8 cellular contexts compared by ENCODE assay signal in genomic region chr5:77491783-77492652, GRCh38. TPM values are rescaled to one million over a fixed set of nuclear protein-coding genes. Genes with fewer than 3 reads are reported as not detected.
DNase-seq lines count a peak whose midpoint lies in the region; ATAC-seq, FAIRE-seq and TF ChIP-seq lines count a peak whose summit lies in the region.

WDR41 (minus strand) TSS chr5:77492316; CDS start chr5:77492220, 96 bp downstream.

- H3K4me2 ChIP-seq in SU-DHL-6 (ENCODE audit: low read depth, low read length, poor library complexity, severe bottlenecking): peak within 1 kb of the TSS; percentile 100

- H3K27me3 ChIP-seq in SU-DHL-6 (ENCODE audit: low read length) (no peaks in the 10 kb centered on the region), pancreas (no peaks in the 10 kb centered on the region), tibial artery (peaks cover 0 to 4% of the 10 kb centered on the region in 2 donors)

- DNase-seq in NCI-H1105 (lab: John Stamatoyannopoulos, UW) (peak; percentile 60), Right ventricle myocardium inferior (ENCODE audit: missing footprints) (peak; percentile 97), pancreas (peak; percentile 87 to 97 (median 92)), tibial artery (peak; percentile 94 to 96)
- peak; percentile 93 for DNase-seq in activated naive CD8-positive, alpha-beta T cell treated with anti-CD3 and anti-CD28 coated beads, Interleukin-2, amount 10 ng/mL, durations not matched to agents 7 days and 5 days

- no peaks in the 10 kb centered on the region for H3K9me3 Mint-ChIP-seq in activated naive CD8-positive, alpha-beta T cell treated with anti-CD3 and anti-CD28 coated beads, Interleukin-2, amount 10 ng/mL, durations not matched to agents 7 days and 5 days

- H3K4me1 ChIP-seq in pancreas: peaks cover 4 to 9% (median 5%) of the 10 kb centered on the region in 3 donors
- H3K4me1 ChIP-seq in tibial artery: peaks cover 0 to 15% (median 3%) of the 10 kb centered on the region in 4 donors

- peak; percentile 92 for TF ChIP-seq CTCF in GM12872 (IDR thresholded peaks at IDR 0.05; ENCODE audit: insufficient read depth, low read depth, low read length)
- peak; percentile 77 for TF ChIP-seq CTCF in SU-DHL-6 (IDR thresholded peaks at IDR 0.05; ENCODE audit: insufficient read depth, low read length, poor library complexity, severe bottlenecking)
- peak; percentile 90 to 97 (median 94) for TF ChIP-seq CTCF in pancreas (IDR thresholded peaks at IDR 0.05)
- peak; percentile 93 to 95 for TF ChIP-seq CTCF in tibial artery (IDR thresholded peaks at IDR 0.05)

- no peak for FAIRE-seq in pancreas (lab: Jason Lieb, UNC)

- peaks cover 8% of the 10 kb centered on the region for H3K36me3 Mint-ChIP-seq in activated naive CD8-positive, alpha-beta T cell treated with anti-CD3 and anti-CD28 coated beads, Interleukin-2, amount 10 ng/mL, durations not matched to agents 7 days and 5 days

- H3K4me3 ChIP-seq in SU-DHL-6 (ENCODE audit: insufficient read depth, low read length, poor library complexity, severe bottlenecking) (peak within 1 kb of the TSS; percentile 98), pancreas (peak within 1 kb of the TSS; percentile 51 to 82 (median 72)), tibial artery (peak within 1 kb of the TSS; percentile 86 to 92)

- H3K27ac ChIP-seq in SU-DHL-6 (ENCODE audit: low read depth, low read length): peak within 1 kb of the TSS; percentile 91
- H3K27ac ChIP-seq in pancreas: peak within 1 kb of the TSS; percentile 84 to 93 (median 88)
- peak within 1 kb of the TSS; percentile 96 to 97 for H3K27ac ChIP-seq in tibial artery

- peaks cover 23% of the 10 kb centered on the region for H3K4me1 Mint-ChIP-seq in activated naive CD8-positive, alpha-beta T cell treated with anti-CD3 and anti-CD28 coated beads, Interleukin-2, amount 10 ng/mL, durations not matched to agents 7 days and 5 days

- ATAC-seq in HG02642 (IDR thresholded peaks at IDR 0.05; ENCODE audit: poor library complexity, unreplicated experiment): peak; percentile 94
- peak; percentile 88 for ATAC-seq in activated naive CD8-positive, alpha-beta T cell treated with anti-CD3 and anti-CD28 coated beads, Interleukin-2, amount 10 ng/mL, durations not matched to agents 7 days and 5 days (ENCODE audit: low read depth)
- peak; percentile 97 for ATAC-seq in Right ventricle myocardium inferior
- ATAC-seq in pancreas: peak; percentile 92 to 95 (median 94)

- H3K27ac Mint-ChIP-seq in activated naive CD8-positive, alpha-beta T cell treated with anti-CD3 and anti-CD28 coated beads, Interleukin-2, amount 10 ng/mL, durations not matched to agents 7 days and 5 days: peak within 1 kb of the TSS; percentile 96

- peak within 1 kb of the TSS; percentile 95 for H2AFZ ChIP-seq in SU-DHL-6 (ENCODE audit: low read depth, low read length, severe bottlenecking)

- H3K9ac ChIP-seq in SU-DHL-6 (ENCODE audit: low read length): peak within 1 kb of the TSS; percentile 99

- peaks cover 8% of the 10 kb centered on the region for H3K36me3 ChIP-seq in SU-DHL-6 (ENCODE audit: low read length)
- H3K36me3 ChIP-seq in pancreas: no peaks in the 10 kb centered on the region
- H3K36me3 ChIP-seq in tibial artery: peaks cover 0 to 7% (median 0%) of the 10 kb centered on the region in 3 donors

- POLR2A ChIA-PET in activated naive CD8-positive, alpha-beta T cell treated with anti-CD3 and anti-CD28 coated beads, Interleukin-2, amount 10 ng/mL, durations not matched to agents 7 days and 5 days (lab: Charles Lee): interaction anchor here (0.5 to 1.7 kb wide), 15 partner anchors 8 to 1166 kb away, joined by 3 to 6 read pairs (median 3); partner anchors contain the start of genes AGGF1, AP3B1, SCAMP1 and TBCA

- no peaks in the 10 kb centered on the region for H3K9me2 ChIP-seq in SU-DHL-6 (replicated peaks; ENCODE audit: insufficient read depth, low read length)

- intact Hi-C loops in Right ventricle myocardium inferior (cut with DNase I): loop anchor here (2.0 to 10.0 kb wide), 3 partner anchors 347 to 627 kb away; partner anchors contain the start of gene ZBED3
- intact Hi-C loops in pancreas (cut with DNase I): loop anchor here in 1 of 3 donors (10.0 kb wide), 1 partner anchor 347 kb away; no protein-coding TSS in a partner anchor
- intact Hi-C loops in tibial artery (cut with DNase I; ENCODE audit: low total_unique reads): loop anchor here (5.0 kb wide), 2 partner anchors 350 to 415 kb away; no protein-coding TSS in a partner anchor

- 1% methylated on average over 71 to 90 of the region's 90 CpGs for WGBS in pancreas, 2 donors

- H3K27me3 Mint-ChIP-seq in activated naive CD8-positive, alpha-beta T cell treated with anti-CD3 and anti-CD28 coated beads, Interleukin-2, amount 10 ng/mL, durations not matched to agents 7 days and 5 days: no peaks in the 10 kb centered on the region

- H3K4me3 Mint-ChIP-seq in activated naive CD8-positive, alpha-beta T cell treated with anti-CD3 and anti-CD28 coated beads, Interleukin-2, amount 10 ng/mL, durations not matched to agents 7 days and 5 days: peak within 1 kb of the TSS; percentile 93

- no peaks in the 10 kb centered on the region for H4K20me1 ChIP-seq in SU-DHL-6 (ENCODE audit: low read depth, low read length)

- H3K9me3 ChIP-seq in SU-DHL-6 (ENCODE audit: insufficient read depth, low read length) (no peaks in the 10 kb centered on the region), pancreas (no peaks in the 10 kb centered on the region), tibial artery (no peaks in the 10 kb centered on the region)

- peaks cover 4% of the 10 kb centered on the region for H3F3A ChIP-seq in SU-DHL-6 (ENCODE audit: insufficient read depth)

- peaks cover 42% of the 10 kb centered on the region for H3K79me2 ChIP-seq in SU-DHL-6 (ENCODE audit: insufficient read depth, low read length)

RNA-seq across cellular contexts. Expression of gene WDR41, which starts in this region (rescaled TPM):
- 10 to 100 TPM; 22.4 to 29.2 TPM for total RNA-seq in activated naive CD8-positive, alpha-beta T cell treated with anti-CD3 and anti-CD28 coated beads, Interleukin-2, amount 10 ng/mL, durations not matched to agents 7 days and 5 days
- 28.3 TPM for total RNA-seq in Right ventricle myocardium inferior
- 10 to 100 TPM; 13.9 to 27.4 (median 19.1) TPM for total RNA-seq in pancreas
- polyA plus RNA-seq in pancreas: 10 to 100 TPM in 1 of 2 donors, 1 to 10 TPM in 1; 7.4 to 11.5 TPM

Comparison
In these comparisons a context has a peak if more than half of its experiments do, and no peak if none do; other contexts are left out.
1. Peak in every context shown above with its lines: DNase-seq, ATAC-seq, H3K4me3 ChIP-seq and H3K27ac ChIP-seq.